In genomic region chr3:42654331-42655201, GRCh38 we compare ENCODE assay signal across 8 cellular contexts. TPM values are rescaled to one million over a fixed set of nuclear protein-coding genes. Genes with fewer than 3 reads are reported as not detected.
A peak's percentile ranks its signal among the peaks of the same experiment; 100 is the strongest.
DNase-seq lines count a peak whose midpoint lies in the region; ATAC-seq and TF ChIP-seq lines count a peak whose summit lies in the region.

No MANE protein-coding gene starts in this region.

- TF ChIP-seq POLR2A in right lobe of liver (IDR thresholded peaks at IDR 0.05), result no peak

- DNase-seq in AG09319 (ENCODE audit: extremely low read depth, low read depth) (no peak), RWPE2 (ENCODE audit: low spot score) (no peak), right lobe of liver (peak in 1 of 3 donors; percentile 62)
- no peak for DNase-seq in effector memory CD4-positive, alpha-beta T cell

- no peaks in the 10 kb centered on the region; the same call in 1 of the 2 replicates for H3K36me3 ChIP-seq in RWPE2 (ENCODE audit: low read depth)
- H3K36me3 ChIP-seq in effector memory CD4-positive, alpha-beta T cell (ENCODE audit: control insufficient read depth, insufficient read depth, low read length), result no peaks in the 10 kb centered on the region
- H3K36me3 ChIP-seq in right lobe of liver, result no peaks in the 10 kb centered on the region
- H3K36me3 ChIP-seq in stomach smooth muscle (ENCODE audit: control insufficient read depth in 2 of 2, insufficient read depth in 2 of 2, low read length in 2 of 2), result peaks cover 0 to 9% of the 10 kb centered on the region in 2 donors

- H3K4me3 ChIP-seq in RWPE2 (ENCODE audit: severe bottlenecking) (peak overlapping the region; percentile 94), right lobe of liver (peak overlapping the region; percentile 60 to 64 (median 60)), stomach smooth muscle (ENCODE audit: low read length in 2 of 2) (peak overlapping the region; percentile 87 to 89)
- H3K4me3 ChIP-seq in effector memory CD4-positive, alpha-beta T cell (ENCODE audit: insufficient read depth, low read depth, low read length, poor library complexity, severe bottlenecking), result peak overlapping the region; percentile 68

- peak overlapping the region; percentile 84 to 92 for H3K9ac ChIP-seq in stomach smooth muscle (ENCODE audit: low read length in 2 of 2)

- intact Hi-C loops in right lobe of liver (cut with DNase I), result no loop called here

- H3K27ac ChIP-seq in RWPE2 (ENCODE audit: poor library complexity, severe bottlenecking), result peak overlapping the region; percentile 80
- peak overlapping the region; percentile 39 for H3K27ac ChIP-seq in effector memory CD4-positive, alpha-beta T cell (ENCODE audit: insufficient read depth, low read length, poor library complexity, severe bottlenecking)
- H3K27ac ChIP-seq in right lobe of liver, result peak overlapping the region; percentile 33 to 74 (median 51)
- peak overlapping the region; percentile 84 for H3K27ac ChIP-seq in stomach smooth muscle (ENCODE audit: low read length)

- ATAC-seq in GM18498 (IDR thresholded peaks at IDR 0.05; ENCODE audit: unreplicated experiment), result peak; percentile 38
- no peak for ATAC-seq in RWPE2 (ENCODE audit: low read depth)
- peak; percentile 47 to 66 (median 50) for ATAC-seq in right lobe of liver
- no peak for ATAC-seq in GM21576 (IDR thresholded peaks at IDR 0.05; ENCODE audit: unreplicated experiment)
- no peak for ATAC-seq in HG03521 (IDR thresholded peaks at IDR 0.05; ENCODE audit: unreplicated experiment)

- TF ChIP-seq CTCF in AG09319 (IDR thresholded peaks at IDR 0.05; ENCODE audit: low read depth, low read length), result peak; percentile 17
- peak; percentile 41 for TF ChIP-seq CTCF in RWPE2 (IDR thresholded peaks at IDR 0.05; ENCODE audit: poor library complexity, severe bottlenecking)
- no peak for TF ChIP-seq CTCF in right lobe of liver (IDR thresholded peaks at IDR 0.05)

- H3K27me3 ChIP-seq in RWPE2 (ENCODE audit: insufficient read depth, poor library complexity, severe bottlenecking) (no peaks in the 10 kb centered on the region), right lobe of liver (no peaks in the 10 kb centered on the region), stomach smooth muscle (ENCODE audit: control insufficient read depth in 1 of 2, insufficient read depth in 2 of 2, low read length in 2 of 2) (no peaks in the 10 kb centered on the region)
- no peaks in the 10 kb centered on the region for H3K27me3 ChIP-seq in effector memory CD4-positive, alpha-beta T cell (replicated peaks; ENCODE audit: control insufficient read depth, insufficient read depth, low read length, poor library complexity, severe bottlenecking)

- no peaks in the 10 kb centered on the region for H3K9me3 ChIP-seq in RWPE2 (ENCODE audit: severe bottlenecking)
- H3K9me3 ChIP-seq in effector memory CD4-positive, alpha-beta T cell (ENCODE audit: control insufficient read depth, low read length), result no peaks in the 10 kb centered on the region
- no peaks in the 10 kb centered on the region for H3K9me3 ChIP-seq in right lobe of liver
- no peaks in the 10 kb centered on the region for H3K9me3 ChIP-seq in stomach smooth muscle (ENCODE audit: control insufficient read depth in 2 of 2, low read length in 2 of 2)

- H3K4me1 ChIP-seq in RWPE2 (ENCODE audit: insufficient read depth, poor library complexity, severe bottlenecking) (peaks cover 22% of the 10 kb centered on the region), right lobe of liver (peaks cover 0 to 14% (median 3%) of the 10 kb centered on the region in 4 donors), stomach smooth muscle (ENCODE audit: control insufficient read depth, insufficient read depth, low read length) (peaks cover 63% of the 10 kb centered on the region)
- H3K4me1 ChIP-seq in effector memory CD4-positive, alpha-beta T cell (ENCODE audit: control insufficient read depth, insufficient read depth, low read length, poor library complexity, severe bottlenecking), result peaks cover 14% of the 10 kb centered on the region

- 0% methylated on average over 2 of the region's 94 CpGs for WGBS in right lobe of liver (ENCODE audit: insufficient coverage, low coverage, low lambda C conversion rate, missing lambda C conversion rate)

RNA-seq across cellular contexts. Expression of gene ZBTB47, which starts 1.1 kb away (rescaled TPM):
- total RNA-seq in right lobe of liver, result 1 to 10 TPM; 2.2 to 8.9 (median 4.9) TPM

RNA-seq across cellular contexts. Expression of gene KLHL40, which starts 30.8 kb away (rescaled TPM):
- under 1 TPM in 2 of 6 experiments, not detected in 4; 0.19 to 0.68 TPM for total RNA-seq in right lobe of liver

RNA-seq across cellular contexts. Expression of gene HHATL, which starts 48.0 kb away (rescaled TPM):
- 1 to 10 TPM in 1 of 6 experiments, under 1 TPM in 2, not detected in 3; 0.29 to 1.0 (median 0.60) TPM for total RNA-seq in right lobe of liver

RNA-seq across cellular contexts. Expression of gene NKTR, which starts 54.1 kb away (rescaled TPM):
- 10 to 100 TPM; 21.9 to 35.2 (median 28.4) TPM for total RNA-seq in right lobe of liver

Comparison
In these comparisons a context has a peak if more than half of its experiments do, and no peak if none do; other contexts are left out.
1. CTCF ChIP-seq: peak in AG09319 (single experiment) and RWPE2 (single experiment); none in right lobe of liver (0 of 4).
2. ATAC-seq: peak in GM18498 (single experiment) and right lobe of liver (4 of 4); none in RWPE2 (single experiment), GM21576 (single experiment) and HG03521 (single experiment).
3. Peak in every context shown above with its lines, with median percentiles within 50 percentile points of each other: H3K27ac ChIP-seq and H3K4me3 ChIP-seq.